Comparison of ENCODE assay signal across 21 cellular contexts in the genomic region with DNA sequence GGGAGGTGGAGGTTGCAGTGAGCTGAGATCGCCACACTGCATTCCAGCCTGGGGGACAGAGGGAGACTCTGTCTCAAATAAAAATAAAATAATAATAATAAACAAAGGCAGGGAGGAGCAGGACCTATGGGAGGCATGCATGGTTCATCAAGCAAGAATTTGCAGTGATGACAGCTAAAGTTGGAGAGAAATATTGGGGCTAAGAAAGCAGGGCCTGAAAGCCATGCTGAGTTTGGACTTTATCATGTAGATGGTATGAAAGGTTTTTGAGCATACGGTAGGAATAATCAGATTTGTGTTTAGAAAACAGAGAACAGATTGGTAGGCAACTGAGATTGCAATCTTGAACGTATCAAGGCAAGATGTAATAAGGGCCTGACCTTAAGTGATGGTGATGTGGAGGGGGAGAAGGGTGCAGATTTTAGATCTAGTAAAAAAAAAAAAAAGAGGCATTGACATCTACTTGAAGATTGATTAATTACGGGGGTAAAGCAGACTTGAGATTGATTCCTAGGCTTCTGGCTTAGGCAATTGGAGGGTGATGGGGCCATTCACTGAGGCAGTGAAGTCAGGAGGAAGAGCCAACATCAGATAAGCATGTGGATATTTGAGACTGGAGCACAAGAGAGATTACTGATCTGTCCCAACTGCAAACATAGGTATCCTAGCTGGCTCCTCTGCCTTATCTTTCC. TPM values are rescaled to one million over a fixed set of nuclear protein-coding genes. Genes with fewer than 3 reads are reported as not detected.
"Had no signal": no experiment of that assay in that cellular context is flagged by ENCODE, and none has a peak within 500 bp of the region (broad histone marks: within the 10 kb centered on the region; RNA-seq: fewer than 3 reads in every experiment).

No MANE protein-coding gene starts in this region.

- H3K4me2 ChIP-seq: neural progenitor cell had no signal

- H3K27me3 Mint-ChIP-seq: activated CD4-positive, alpha-beta T cell treated with anti-CD3 and anti-CD28 coated beads for 36 hours; progenitor cell of endocrine pancreas; stimulated activated naive CD8-positive, alpha-beta T cell treated with anti-CD3 and anti-CD28 coated beads, Interleukin-15, Interleukin-2, amounts not matched to agents 100 ng/mL and 50 ng/mL, for 24 hours had no signal

- H3K4me3 Mint-ChIP-seq: activated CD4-positive, alpha-beta memory T cell treated with anti-CD3 and anti-CD28 coated beads, Interleukin-2, amount 10 ng/mL, durations not matched to agents 7 days and 5 days; activated CD4-positive, alpha-beta T cell treated with anti-CD3 and anti-CD28 coated beads for 36 hours; activated CD8-positive, alpha-beta memory T cell treated with anti-CD3 and anti-CD28 coated beads, Interleukin-2, amount 10 ng/mL, durations not matched to agents 7 days and 5 days; activated T-helper 17 cell treated with anti-CD3 and anti-CD28 coated beads, Interleukin-2, amount 50 U/mL, for 72 hours; central memory CD8-positive, alpha-beta T cell; naive thymus-derived CD4-positive, alpha-beta T cell; neural progenitor cell; stimulated activated naive CD8-positive, alpha-beta T cell treated with anti-CD3 and anti-CD28 coated beads, Interleukin-15, Interleukin-2, amounts not matched to agents 100 ng/mL and 50 ng/mL, for 24 hours; WTC11 had no signal

- H3K27ac Mint-ChIP-seq: activated CD4-positive, alpha-beta memory T cell treated with anti-CD3 and anti-CD28 coated beads, Interleukin-2, amount 10 ng/mL, durations not matched to agents 7 days and 5 days; activated CD4-positive, alpha-beta T cell treated with anti-CD3 and anti-CD28 coated beads for 36 hours; activated CD8-positive, alpha-beta memory T cell treated with anti-CD3 and anti-CD28 coated beads, Interleukin-2, amount 10 ng/mL, durations not matched to agents 7 days and 5 days; activated T-helper 17 cell treated with anti-CD3 and anti-CD28 coated beads, Interleukin-2, amount 50 U/mL, for 72 hours; neural progenitor cell; progenitor cell of endocrine pancreas; stimulated activated naive CD8-positive, alpha-beta T cell treated with anti-CD3 and anti-CD28 coated beads, Interleukin-15, Interleukin-2, amounts not matched to agents 100 ng/mL and 50 ng/mL, for 24 hours; WTC11 had no signal

- H3K9ac ChIP-seq: neural progenitor cell had no signal

- H3K4me3 ChIP-seq: coronary artery, gastrocnemius medialis, neural progenitor cell, tibial nerve had no signal

- H3K9me3 Mint-ChIP-seq: activated CD4-positive, alpha-beta memory T cell treated with anti-CD3 and anti-CD28 coated beads, Interleukin-2, amount 10 ng/mL, durations not matched to agents 7 days and 5 days; activated T-helper 17 cell treated with anti-CD3 and anti-CD28 coated beads, Interleukin-2, amount 50 U/mL, for 72 hours; central memory CD8-positive, alpha-beta T cell; neural progenitor cell; stimulated activated naive CD8-positive, alpha-beta T cell treated with anti-CD3 and anti-CD28 coated beads, Interleukin-15, Interleukin-2, amounts not matched to agents 100 ng/mL and 50 ng/mL, for 24 hours had no signal

- H3K27me3 ChIP-seq: gastrocnemius medialis, neural progenitor cell, tibial nerve had no signal

- H3K36me3 ChIP-seq: gastrocnemius medialis, neural progenitor cell, tibial nerve had no signal

- H3K36me3 Mint-ChIP-seq: activated CD8-positive, alpha-beta memory T cell treated with anti-CD3 and anti-CD28 coated beads, Interleukin-2, amount 10 ng/mL, durations not matched to agents 7 days and 5 days; naive thymus-derived CD4-positive, alpha-beta T cell; neural progenitor cell; WTC11 had no signal

- DNase-seq: activated CD4-positive, alpha-beta memory T cell treated with anti-CD3 and anti-CD28 coated beads, Interleukin-2, amount 10 ng/mL, durations not matched to agents 7 days and 5 days; activated CD4-positive, alpha-beta T cell treated with anti-CD3 and anti-CD28 coated beads for 36 hours; activated CD8-positive, alpha-beta memory T cell treated with anti-CD3 and anti-CD28 coated beads, Interleukin-2, amount 10 ng/mL, durations not matched to agents 7 days and 5 days; activated naive CD4-positive, alpha-beta T cell treated with Interleukin-2 at 50 U/mL for 16 hours; aorta; gastrocnemius medialis; head of caudate nucleus; left ventricle myocardium superior; naive thymus-derived CD4-positive, alpha-beta T cell; stimulated activated CD4-positive, alpha-beta T cell treated with anti-CD3 and anti-CD28 coated beads, Interleukin-2, amount 100 ng/mL, for 24 hours had no signal

- H3K27ac ChIP-seq: coronary artery, gastrocnemius medialis, neural progenitor cell, tibial nerve had no signal

- H3K9me3 ChIP-seq: gastrocnemius medialis, tibial nerve had no signal

- H2AFZ ChIP-seq: neural progenitor cell had no signal

- FAIRE-seq: urothelium cell line had no signal

- H3K4me1 Mint-ChIP-seq: activated CD4-positive, alpha-beta memory T cell treated with anti-CD3 and anti-CD28 coated beads, Interleukin-2, amount 10 ng/mL, durations not matched to agents 7 days and 5 days; activated CD4-positive, alpha-beta T cell treated with anti-CD3 and anti-CD28 coated beads for 36 hours; activated CD8-positive, alpha-beta memory T cell treated with anti-CD3 and anti-CD28 coated beads, Interleukin-2, amount 10 ng/mL, durations not matched to agents 7 days and 5 days; activated T-helper 17 cell treated with anti-CD3 and anti-CD28 coated beads, Interleukin-2, amount 50 U/mL, for 72 hours; central memory CD8-positive, alpha-beta T cell; naive thymus-derived CD4-positive, alpha-beta T cell had no signal

RNA-seq across cellular contexts. Expression of a gene that starts 50.7 kb away (rescaled TPM):
- total RNA-seq: activated CD4-positive, alpha-beta memory T cell treated with anti-CD3 and anti-CD28 coated beads, Interleukin-2, amount 10 ng/mL, durations not matched to agents 7 days and 5 days; activated CD4-positive, alpha-beta T cell treated with anti-CD3 and anti-CD28 coated beads for 36 hours; activated T-helper 17 cell treated with anti-CD3 and anti-CD28 coated beads, Interleukin-2, amount 50 U/mL, for 72 hours; aorta; gastrocnemius medialis; left ventricle myocardium superior; naive thymus-derived CD4-positive, alpha-beta T cell; osteoblast; skeletal muscle tissue; tibial nerve had no signal
- polyA plus RNA-seq: aorta had no signal
